ENCODE assay signal across 13 cellular contexts in genomic region chr2:169716229-169716886, GRCh38. TPM values are rescaled to one million over a fixed set of nuclear protein-coding genes. Genes with fewer than 3 reads are reported as not detected.
DNase-seq lines count a peak whose midpoint lies in the region; ATAC-seq and TF ChIP-seq lines count a peak whose summit lies in the region.
"Had no signal": no experiment of that assay in that cellular context is flagged by ENCODE, and none has a peak within 500 bp of the region (broad histone marks: within the 10 kb centered on the region; RNA-seq: fewer than 3 reads in every experiment).

No MANE protein-coding gene starts in this region.

- no peak overlapping the region for H4K8ac ChIP-seq in trophoblast cell (ENCODE audit: low read depth, low read length)

- TF ChIP-seq EP300 in transverse colon (IDR thresholded peaks at IDR 0.05; ENCODE audit: low read depth), result no peak

- no peak overlapping the region for H2BK12ac ChIP-seq in trophoblast cell (ENCODE audit: low read length)

- H3K79me1 ChIP-seq in trophoblast cell (ENCODE audit: low read length), result no peaks in the 10 kb centered on the region

- no peak overlapping the region for H4K91ac ChIP-seq in trophoblast cell (ENCODE audit: low read depth, low read length)

- H2BK120ac ChIP-seq in trophoblast cell (ENCODE audit: insufficient read depth, low read length, poor library complexity), result no peak overlapping the region

- no peaks in the 10 kb centered on the region for H4K20me1 ChIP-seq in hepatocyte (ENCODE audit: insufficient read depth, poor library complexity, severe bottlenecking)

- H3K9ac ChIP-seq in trophoblast cell (ENCODE audit: low read length), result no peak overlapping the region

- no peak overlapping the region for H2BK5ac ChIP-seq in trophoblast cell (ENCODE audit: low read depth, low read length, poor library complexity)

- H4K12ac ChIP-seq in trophoblast cell (ENCODE audit: low read depth, low read length), result no peak overlapping the region

- H3K4me1 ChIP-seq in hepatocyte (ENCODE audit: insufficient read depth) (peaks cover 29% of the 10 kb centered on the region), transverse colon (peaks cover 27 to 57% (median 45%) of the 10 kb centered on the region in 4 donors), trophoblast cell (ENCODE audit: control insufficient read depth in 1 of 2, insufficient read depth in 2 of 2, low read length in 2 of 2) (peaks cover 0 to 3% of the 10 kb centered on the region in 2 experiments)

- no peak for TF ChIP-seq POLR2A in transverse colon (IDR thresholded peaks at IDR 0.05)

- no peak overlapping the region for H3K18ac ChIP-seq in trophoblast cell (ENCODE audit: low read length)

- H3K4me3 ChIP-seq in hepatocyte, result no peak overlapping the region
- peak overlapping the region in 1 of 4 donors; percentile 29 for H3K4me3 ChIP-seq in transverse colon
- H3K4me3 ChIP-seq in trophoblast cell (ENCODE audit: low read depth, low read length), result no peak overlapping the region

- TF ChIP-seq CTCF in hepatocyte (IDR thresholded peaks at IDR 0.05; ENCODE audit: poor library complexity) (no peak), transverse colon (IDR thresholded peaks at IDR 0.05) (no peak)

- no peak overlapping the region for H2AK5ac ChIP-seq in trophoblast cell (ENCODE audit: low read length)

- in situ Hi-C loops in transverse colon (cut with MboI; ENCODE audit: low pct_ligation_motif_present in 1 of 4, low pct_unique_long_range_greater_than_20kb in 1 of 4, low sequenced_read_pairs in 3 of 4), result no loop called here

- H3K4me2 ChIP-seq in hepatocyte (peak overlapping the region; percentile 74), trophoblast cell (ENCODE audit: low read length) (no peak overlapping the region)

- H3K79me2 ChIP-seq in hepatocyte (no peaks in the 10 kb centered on the region), trophoblast cell (ENCODE audit: control insufficient read depth, insufficient read depth, low read length, poor library complexity) (no peaks in the 10 kb centered on the region)

- WGBS in hepatocyte (ENCODE audit: low lambda C conversion rate, missing lambda C conversion rate), result 41% methylated on average over 10 of the region's 12 CpGs
- 23% methylated on average over 4 to 11 of the region's 12 CpGs for WGBS in transverse colon (ENCODE audit: low coverage in 1 of 2), 2 donors
- no CpG with 5 or more reads among the region's 12 CpGs for WGBS in trophoblast cell (ENCODE audit: extremely low coverage, insufficient coverage, insufficient read length)

- no peak overlapping the region for H3K23ac ChIP-seq in trophoblast cell (ENCODE audit: low read length)

- H3K27me3 ChIP-seq in hepatocyte (no peaks in the 10 kb centered on the region), transverse colon (no peaks in the 10 kb centered on the region), trophoblast cell (ENCODE audit: insufficient read depth, low read length) (no peaks in the 10 kb centered on the region)

- no peak overlapping the region for H3K4ac ChIP-seq in trophoblast cell (ENCODE audit: low read depth, low read length)

- DNase-seq in NCI-H2227 (lab: John Stamatoyannopoulos, UW; ENCODE audit: unreplicated experiment), result peak; percentile 62
- DNase-seq in NCI-H2227 treated with DMSO at 0.1 percent for 48 hours (lab: John Stamatoyannopoulos, UW), result no peak
- DNase-seq in SK-N-DZ (ENCODE audit: low spot score), result peak; percentile 82
- peak; percentile 35 for DNase-seq in hepatocyte (ENCODE audit: low spot score)
- DNase-seq in transverse colon, result peak; percentile 52
- no peak for DNase-seq in CD1c-positive myeloid dendritic cell (ENCODE audit: extremely low spot score)
- DNase-seq in trophoblast cell, result no peak
- DNase-seq: ACHN; activated CD4-positive, alpha-beta T cell treated with anti-CD3 and anti-CD28 coated beads for 1 hour; activated naive CD8-positive, alpha-beta T cell treated with anti-CD3 and anti-CD28 coated beads, Interleukin-2, amount 10 ng/mL, durations not matched to agents 7 days and 5 days; H7 had no signal

- H2AFZ ChIP-seq in hepatocyte, result no peak overlapping the region
- H2AFZ ChIP-seq in trophoblast cell (ENCODE audit: insufficient read depth, low read length, poor library complexity), result no peak overlapping the region

- ATAC-seq in HG03432 (IDR thresholded peaks at IDR 0.05; ENCODE audit: unreplicated experiment), result no peak

- intact Hi-C loops in transverse colon (cut with DNase I; ENCODE audit: low total_unique reads), result no loop called here

- no peaks in the 10 kb centered on the region for H3K36me3 ChIP-seq in hepatocyte (replicated peaks; ENCODE audit: insufficient read depth, low read depth)
- H3K36me3 ChIP-seq in transverse colon, result no peaks in the 10 kb centered on the region
- H3K36me3 ChIP-seq in trophoblast cell (ENCODE audit: control insufficient read depth in 1 of 2, insufficient read depth in 2 of 2, low read length in 2 of 2), result peaks cover 3 to 5% of the 10 kb centered on the region in 2 experiments

- H3K9me2 ChIP-seq in hepatocyte (replicated peaks; ENCODE audit: insufficient read depth), result no peaks in the 10 kb centered on the region

- H3K27ac ChIP-seq in hepatocyte (peak overlapping the region; percentile 8), transverse colon (peak overlapping the region; percentile 72 to 82 (median 78)), trophoblast cell (ENCODE audit: low read depth, low read length) (no peak overlapping the region)

- H3K9me3 ChIP-seq in hepatocyte (ENCODE audit: low read depth), result no peaks in the 10 kb centered on the region
- no peaks in the 10 kb centered on the region for H3K9me3 ChIP-seq in transverse colon
- H3K9me3 ChIP-seq in trophoblast cell (ENCODE audit: insufficient read depth, low read depth, low read length), result no peaks in the 10 kb centered on the region

- no peak overlapping the region for H3K14ac ChIP-seq in trophoblast cell (ENCODE audit: low read length)

RNA-seq across cellular contexts. Expression of gene KLHL23, which starts 17.3 kb away (rescaled TPM):
- polyA plus RNA-seq in SK-N-DZ (2014; cell fraction: cytosol; rRNA removed), result 62.3 and 65.3 TPM in 2 replicates
- 19.6 and 36.5 TPM in 2 replicates for polyA plus RNA-seq in SK-N-DZ (2014; cell fraction: nucleus; rRNA removed)
- total RNA-seq in hepatocyte, result 12.9 and 16.1 TPM in 2 replicates
- polyA plus RNA-seq in hepatocyte, result 5.8 and 6.9 TPM in 2 replicates
- total RNA-seq in transverse colon, result 10 to 100 TPM in 2 of 4 donors, 1 to 10 TPM in 2; 5.2 to 17.5 (median 10.1) TPM
- polyA plus RNA-seq in trophoblast cell (2013), result 6.9 and 7.2 TPM in 2 replicates

RNA-seq across cellular contexts. Expression of gene PHOSPHO2, which starts 22.1 kb away (rescaled TPM):
- polyA plus RNA-seq in SK-N-DZ (2014; cell fraction: cytosol; rRNA removed), result 16.3 and 17.1 TPM in 2 replicates
- 12.4 and 15.1 TPM in 2 replicates for polyA plus RNA-seq in SK-N-DZ (2014; cell fraction: nucleus; rRNA removed)
- total RNA-seq in hepatocyte (7.2 and 8.1 TPM in 2 replicates), transverse colon (10 to 100 TPM in 2 of 4 donors, 1 to 10 TPM in 2; 2.6 to 16.5 (median 7.7) TPM)
- 8.5 and 8.7 TPM in 2 replicates for polyA plus RNA-seq in hepatocyte
- 1.9 TPM in 2 replicates for polyA plus RNA-seq in trophoblast cell (2013)

RNA-seq across cellular contexts. Expression of gene CFAP210, which starts 22.2 kb away (rescaled TPM):
- 0.07 and 0.09 TPM in 2 replicates for polyA plus RNA-seq in SK-N-DZ (2014; cell fraction: cytosol; rRNA removed)
- polyA plus RNA-seq in SK-N-DZ (2014; cell fraction: nucleus; rRNA removed), result 0.12 and 0.44 TPM in 2 replicates
- total RNA-seq in hepatocyte (0.12 TPM in 1 of 2 replicates, not detected in the other), transverse colon (not detected)
- 0.13 and 0.30 TPM in 2 replicates for polyA plus RNA-seq in hepatocyte
- polyA plus RNA-seq in trophoblast cell (2013), result 0.07 and 0.15 TPM in 2 replicates
- total RNA-seq: activated naive CD8-positive, alpha-beta T cell treated with anti-CD3 and anti-CD28 coated beads, Interleukin-2, amount 10 ng/mL, durations not matched to agents 7 days and 5 days; HT-29 had no signal

Comparison
In these comparisons a context has a peak if more than half of its experiments do, and no peak if none do; other contexts are left out.
1. DNase-seq: peak in NCI-H2227 (single experiment), SK-N-DZ (single experiment), hepatocyte (single experiment) and transverse colon (single experiment); none in NCI-H2227 treated with DMSO at 0.1 percent for 48 hours (single experiment), CD1c-positive myeloid dendritic cell (single experiment) and trophoblast cell (0 of 2).